In the genomic region with DNA sequence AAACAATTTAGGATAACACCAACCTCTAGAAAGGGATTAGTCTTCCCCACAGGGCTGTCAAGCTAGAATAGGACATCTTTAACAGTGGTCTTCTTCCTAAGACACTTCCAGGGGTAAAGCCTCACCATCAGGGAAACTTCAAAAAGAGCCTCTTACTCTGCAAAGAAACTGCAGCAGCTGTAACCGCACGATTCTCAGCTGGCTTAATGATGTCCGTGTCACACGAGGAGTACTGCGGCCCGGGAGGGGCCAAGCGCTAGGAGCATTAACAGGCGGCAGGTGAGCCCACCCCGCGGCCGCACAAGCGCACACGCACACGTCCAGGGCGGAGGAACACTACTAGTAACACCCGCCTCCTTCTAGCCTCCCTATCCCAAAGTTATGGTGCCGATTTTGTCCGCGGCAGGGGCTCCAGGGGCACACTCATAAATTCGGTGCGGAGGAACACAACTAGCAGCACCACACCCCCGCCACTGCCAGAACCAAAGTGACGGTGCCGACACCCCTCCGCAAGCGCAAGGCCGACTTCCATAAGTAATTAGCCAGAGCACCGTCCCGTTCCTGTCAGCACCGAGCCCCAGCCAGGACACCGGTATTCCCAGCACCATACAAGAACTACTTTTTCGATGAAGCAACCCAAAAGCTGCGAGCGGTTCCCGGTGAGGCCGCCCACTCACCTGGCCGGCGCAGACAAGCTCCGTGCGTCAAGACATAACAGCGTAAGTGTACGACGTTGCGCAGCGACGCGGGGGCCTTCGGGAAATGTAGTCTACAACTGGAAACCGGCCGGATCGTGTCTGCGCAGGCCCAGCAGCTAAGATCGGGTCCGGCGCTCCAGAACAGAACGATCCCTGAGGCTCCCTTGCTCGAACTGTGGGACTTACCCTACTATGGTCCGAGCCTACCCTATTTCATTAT, we compare ENCODE assay signal across 1 cellular context.
A peak's percentile ranks its signal among the peaks of the same experiment; 100 is the strongest.
TF ChIP-seq lines count a peak whose summit lies in the region.

A gene (plus strand): TSS at position 813 of the 918 bp plus-strand sequence. CDS start 3,572 bp downstream, outside the sequence.
A gene (minus strand): TSS at position 729 of the 918 bp plus-strand sequence. CDS start 8,116 bp downstream, outside the sequence.

TF ChIP-seq in HepG2, 621 proteins besides CTCF, POLR2A, EP300 and RAD21 (continues in another document):
- TF ChIP-seq CCDC6 (CRISPR knock-in tag; IDR thresholded peaks at IDR 0.05) (no peak), FOXC1 (CRISPR knock-in tag; IDR thresholded peaks at IDR 0.05; ENCODE audit: borderline replicate concordance) (no peak), ARNT2 (CRISPR knock-in tag; IDR thresholded peaks at IDR 0.05; ENCODE audit: low read depth) (peak; percentile 24; the same call in 1 of the 2 replicates), HNRNPL (IDR thresholded peaks at IDR 0.05; ENCODE audit: low read depth, low read length) (0 out of 2 replicates have a peak, but pooled peaks have one; percentile 41), KLF6 (CRISPR knock-in tag; IDR thresholded peaks at IDR 0.05) (peak; percentile 32; the same call in 1 of the 2 replicates), ZFP90 (CRISPR knock-in tag; IDR thresholded peaks at IDR 0.05; ENCODE audit: borderline replicate concordance) (no peak; the same call in 1 of the 2 replicates), CEBPG (CRISPR knock-in tag; IDR thresholded peaks at IDR 0.05) (peak; percentile 79), SIX1 (CRISPR knock-in tag; IDR thresholded peaks at IDR 0.05; ENCODE audit: borderline replicate concordance) (no peak), ZNF766 (CRISPR knock-in tag; IDR thresholded peaks at IDR 0.05; ENCODE audit: borderline replicate concordance) (no peak), SOX13 (IDR thresholded peaks at IDR 0.05) (no peak), SOX13 (CRISPR knock-in tag; conservative IDR thresholded peaks at IDR 0.05 in 1 of 2, IDR thresholded peaks at IDR 0.05 in 1 of 2) (peak in 1 of 2 experiments; percentile 43; a peak in 1 of 4 replicates), NBN (conservative IDR thresholded peaks at IDR 0.05) (no peak), HMGA1 (CRISPR knock-in tag; conservative IDR thresholded peaks at IDR 0.05) (no peak), ZNF30 (CRISPR knock-in tag; IDR thresholded peaks at IDR 0.05) (no peak), ZNF605 (CRISPR knock-in tag; IDR thresholded peaks at IDR 0.05) (0 out of 2 replicates have a peak, but pooled peaks have one; percentile 17), ZSCAN29 (CRISPR knock-in tag; conservative IDR thresholded peaks at IDR 0.05) (0 out of 2 replicates have a peak, but pooled peaks have one; percentile 18), ZC3H13 (CRISPR knock-in tag; IDR thresholded peaks at IDR 0.05) (no peak), TBX3 (IDR thresholded peaks at IDR 0.05; ENCODE audit: borderline replicate concordance) (peak; percentile 51; the same call in 1 of the 2 replicates), ZNF260 (CRISPR knock-in tag; IDR thresholded peaks at IDR 0.05; ENCODE audit: borderline replicate concordance, low read depth) (no peak), ZNF7 (CRISPR knock-in tag; IDR thresholded peaks at IDR 0.05) (no peak), JUNB (CRISPR knock-in tag; IDR thresholded peaks at IDR 0.05; ENCODE audit: borderline replicate concordance) (no peak), KDM5B (CRISPR knock-in tag; IDR thresholded peaks at IDR 0.05; ENCODE audit: borderline replicate concordance) (peak; percentile 53; the same call in 1 of the 2 replicates), ZNF547 (CRISPR knock-in tag; IDR thresholded peaks at IDR 0.05) (no peak), ZFP62 (CRISPR knock-in tag; IDR thresholded peaks at IDR 0.05) (no peak), TCF12 (IDR thresholded peaks at IDR 0.05) (no peak), TCF12 (CRISPR knock-in tag; IDR thresholded peaks at IDR 0.05) (no peak), REXO4 (CRISPR knock-in tag; IDR thresholded peaks at IDR 0.05; ENCODE audit: borderline replicate concordance) (no peak)
- TF ChIP-seq, protein P1, sequence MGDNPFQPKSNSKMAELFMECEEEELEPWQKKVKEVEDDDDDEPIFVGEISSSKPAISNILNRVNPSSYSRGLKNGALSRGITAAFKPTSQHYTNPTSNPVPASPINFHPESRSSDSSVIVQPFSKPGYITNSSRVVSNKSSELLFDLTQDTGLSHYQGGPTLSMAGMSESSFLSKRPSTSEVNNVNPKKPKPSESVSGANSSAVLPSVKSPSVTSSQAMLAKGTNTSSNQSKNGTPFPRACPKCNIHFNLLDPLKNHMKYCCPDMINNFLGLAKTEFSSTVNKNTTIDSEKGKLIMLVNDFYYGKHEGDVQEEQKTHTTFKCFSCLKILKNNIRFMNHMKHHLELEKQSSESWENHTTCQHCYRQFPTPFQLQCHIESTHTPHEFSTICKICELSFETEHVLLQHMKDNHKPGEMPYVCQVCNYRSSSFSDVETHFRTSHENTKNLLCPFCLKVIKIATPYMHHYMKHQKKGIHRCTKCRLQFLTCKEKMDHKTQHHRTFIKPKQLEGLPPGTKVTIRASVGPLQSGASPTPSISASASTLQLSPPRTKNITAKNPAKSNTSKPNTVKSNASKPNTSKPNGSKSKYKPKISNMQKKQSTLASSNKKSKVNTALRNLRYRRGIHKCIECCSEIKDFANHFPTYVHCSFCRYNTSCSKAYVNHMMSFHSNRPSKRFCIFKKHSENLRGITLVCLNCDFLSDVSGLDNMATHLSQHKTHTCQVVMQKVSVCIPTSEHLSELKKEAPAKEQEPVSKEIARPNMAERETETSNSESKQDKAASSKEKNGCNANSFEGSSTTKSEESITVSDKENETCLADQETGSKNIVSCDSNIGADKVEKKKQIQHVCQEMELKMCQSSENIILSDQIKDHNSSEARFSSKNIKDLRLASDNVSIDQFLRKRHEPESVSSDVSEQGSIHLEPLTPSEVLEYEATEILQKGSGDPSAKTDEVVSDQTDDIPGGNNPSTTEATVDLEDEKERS (CRISPR knock-in tag; IDR thresholded peaks at IDR 0.05), result no peak
- TF ChIP-seq, protein P2, sequence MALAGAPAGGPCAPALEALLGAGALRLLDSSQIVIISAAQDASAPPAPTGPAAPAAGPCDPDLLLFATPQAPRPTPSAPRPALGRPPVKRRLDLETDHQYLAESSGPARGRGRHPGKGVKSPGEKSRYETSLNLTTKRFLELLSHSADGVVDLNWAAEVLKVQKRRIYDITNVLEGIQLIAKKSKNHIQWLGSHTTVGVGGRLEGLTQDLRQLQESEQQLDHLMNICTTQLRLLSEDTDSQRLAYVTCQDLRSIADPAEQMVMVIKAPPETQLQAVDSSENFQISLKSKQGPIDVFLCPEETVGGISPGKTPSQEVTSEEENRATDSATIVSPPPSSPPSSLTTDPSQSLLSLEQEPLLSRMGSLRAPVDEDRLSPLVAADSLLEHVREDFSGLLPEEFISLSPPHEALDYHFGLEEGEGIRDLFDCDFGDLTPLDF (CRISPR knock-in tag; IDR thresholded peaks at IDR 0.05), result no peak
- TF ChIP-seq, protein P3, sequence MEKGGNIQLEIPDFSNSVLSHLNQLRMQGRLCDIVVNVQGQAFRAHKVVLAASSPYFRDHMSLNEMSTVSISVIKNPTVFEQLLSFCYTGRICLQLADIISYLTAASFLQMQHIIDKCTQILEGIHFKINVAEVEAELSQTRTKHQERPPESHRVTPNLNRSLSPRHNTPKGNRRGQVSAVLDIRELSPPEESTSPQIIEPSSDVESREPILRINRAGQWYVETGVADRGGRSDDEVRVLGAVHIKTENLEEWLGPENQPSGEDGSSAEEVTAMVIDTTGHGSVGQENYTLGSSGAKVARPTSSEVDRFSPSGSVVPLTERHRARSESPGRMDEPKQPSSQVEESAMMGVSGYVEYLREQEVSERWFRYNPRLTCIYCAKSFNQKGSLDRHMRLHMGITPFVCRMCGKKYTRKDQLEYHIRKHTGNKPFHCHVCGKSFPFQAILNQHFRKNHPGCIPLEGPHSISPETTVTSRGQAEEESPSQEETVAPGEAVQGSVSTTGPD (CRISPR knock-in tag; IDR thresholded peaks at IDR 0.05), result 0 out of 2 replicates have a peak, but pooled peaks have one; percentile 51
- TF ChIP-seq, protein P4, sequence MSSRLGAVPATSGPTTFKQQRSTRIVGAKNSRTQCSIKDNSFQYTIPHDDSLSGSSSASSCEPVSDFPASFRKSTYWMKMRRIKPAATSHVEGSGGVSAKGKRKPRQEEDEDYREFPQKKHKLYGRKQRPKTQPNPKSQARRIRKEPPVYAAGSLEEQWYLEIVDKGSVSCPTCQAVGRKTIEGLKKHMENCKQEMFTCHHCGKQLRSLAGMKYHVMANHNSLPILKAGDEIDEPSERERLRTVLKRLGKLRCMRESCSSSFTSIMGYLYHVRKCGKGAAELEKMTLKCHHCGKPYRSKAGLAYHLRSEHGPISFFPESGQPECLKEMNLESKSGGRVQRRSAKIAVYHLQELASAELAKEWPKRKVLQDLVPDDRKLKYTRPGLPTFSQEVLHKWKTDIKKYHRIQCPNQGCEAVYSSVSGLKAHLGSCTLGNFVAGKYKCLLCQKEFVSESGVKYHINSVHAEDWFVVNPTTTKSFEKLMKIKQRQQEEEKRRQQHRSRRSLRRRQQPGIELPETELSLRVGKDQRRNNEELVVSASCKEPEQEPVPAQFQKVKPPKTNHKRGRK (CRISPR knock-in tag; IDR thresholded peaks at IDR 0.05), result no peak
- TF ChIP-seq, protein P5, sequence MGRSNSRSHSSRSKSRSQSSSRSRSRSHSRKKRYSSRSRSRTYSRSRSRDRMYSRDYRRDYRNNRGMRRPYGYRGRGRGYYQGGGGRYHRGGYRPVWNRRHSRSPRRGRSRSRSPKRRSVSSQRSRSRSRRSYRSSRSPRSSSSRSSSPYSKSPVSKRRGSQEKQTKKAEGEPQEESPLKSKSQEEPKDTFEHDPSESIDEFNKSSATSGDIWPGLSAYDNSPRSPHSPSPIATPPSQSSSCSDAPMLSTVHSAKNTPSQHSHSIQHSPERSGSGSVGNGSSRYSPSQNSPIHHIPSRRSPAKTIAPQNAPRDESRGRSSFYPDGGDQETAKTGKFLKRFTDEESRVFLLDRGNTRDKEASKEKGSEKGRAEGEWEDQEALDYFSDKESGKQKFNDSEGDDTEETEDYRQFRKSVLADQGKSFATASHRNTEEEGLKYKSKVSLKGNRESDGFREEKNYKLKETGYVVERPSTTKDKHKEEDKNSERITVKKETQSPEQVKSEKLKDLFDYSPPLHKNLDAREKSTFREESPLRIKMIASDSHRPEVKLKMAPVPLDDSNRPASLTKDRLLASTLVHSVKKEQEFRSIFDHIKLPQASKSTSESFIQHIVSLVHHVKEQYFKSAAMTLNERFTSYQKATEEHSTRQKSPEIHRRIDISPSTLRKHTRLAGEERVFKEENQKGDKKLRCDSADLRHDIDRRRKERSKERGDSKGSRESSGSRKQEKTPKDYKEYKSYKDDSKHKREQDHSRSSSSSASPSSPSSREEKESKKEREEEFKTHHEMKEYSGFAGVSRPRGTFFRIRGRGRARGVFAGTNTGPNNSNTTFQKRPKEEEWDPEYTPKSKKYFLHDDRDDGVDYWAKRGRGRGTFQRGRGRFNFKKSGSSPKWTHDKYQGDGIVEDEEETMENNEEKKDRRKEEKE (IDR thresholded peaks at IDR 0.05), result no peak
- TF ChIP-seq, protein P6, sequence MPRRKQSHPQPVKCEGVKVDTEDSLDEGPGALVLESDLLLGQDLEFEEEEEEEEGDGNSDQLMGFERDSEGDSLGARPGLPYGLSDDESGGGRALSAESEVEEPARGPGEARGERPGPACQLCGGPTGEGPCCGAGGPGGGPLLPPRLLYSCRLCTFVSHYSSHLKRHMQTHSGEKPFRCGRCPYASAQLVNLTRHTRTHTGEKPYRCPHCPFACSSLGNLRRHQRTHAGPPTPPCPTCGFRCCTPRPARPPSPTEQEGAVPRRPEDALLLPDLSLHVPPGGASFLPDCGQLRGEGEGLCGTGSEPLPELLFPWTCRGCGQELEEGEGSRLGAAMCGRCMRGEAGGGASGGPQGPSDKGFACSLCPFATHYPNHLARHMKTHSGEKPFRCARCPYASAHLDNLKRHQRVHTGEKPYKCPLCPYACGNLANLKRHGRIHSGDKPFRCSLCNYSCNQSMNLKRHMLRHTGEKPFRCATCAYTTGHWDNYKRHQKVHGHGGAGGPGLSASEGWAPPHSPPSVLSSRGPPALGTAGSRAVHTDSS (CRISPR knock-in tag; conservative IDR thresholded peaks at IDR 0.05), result no peak
- TF ChIP-seq, protein P7, sequence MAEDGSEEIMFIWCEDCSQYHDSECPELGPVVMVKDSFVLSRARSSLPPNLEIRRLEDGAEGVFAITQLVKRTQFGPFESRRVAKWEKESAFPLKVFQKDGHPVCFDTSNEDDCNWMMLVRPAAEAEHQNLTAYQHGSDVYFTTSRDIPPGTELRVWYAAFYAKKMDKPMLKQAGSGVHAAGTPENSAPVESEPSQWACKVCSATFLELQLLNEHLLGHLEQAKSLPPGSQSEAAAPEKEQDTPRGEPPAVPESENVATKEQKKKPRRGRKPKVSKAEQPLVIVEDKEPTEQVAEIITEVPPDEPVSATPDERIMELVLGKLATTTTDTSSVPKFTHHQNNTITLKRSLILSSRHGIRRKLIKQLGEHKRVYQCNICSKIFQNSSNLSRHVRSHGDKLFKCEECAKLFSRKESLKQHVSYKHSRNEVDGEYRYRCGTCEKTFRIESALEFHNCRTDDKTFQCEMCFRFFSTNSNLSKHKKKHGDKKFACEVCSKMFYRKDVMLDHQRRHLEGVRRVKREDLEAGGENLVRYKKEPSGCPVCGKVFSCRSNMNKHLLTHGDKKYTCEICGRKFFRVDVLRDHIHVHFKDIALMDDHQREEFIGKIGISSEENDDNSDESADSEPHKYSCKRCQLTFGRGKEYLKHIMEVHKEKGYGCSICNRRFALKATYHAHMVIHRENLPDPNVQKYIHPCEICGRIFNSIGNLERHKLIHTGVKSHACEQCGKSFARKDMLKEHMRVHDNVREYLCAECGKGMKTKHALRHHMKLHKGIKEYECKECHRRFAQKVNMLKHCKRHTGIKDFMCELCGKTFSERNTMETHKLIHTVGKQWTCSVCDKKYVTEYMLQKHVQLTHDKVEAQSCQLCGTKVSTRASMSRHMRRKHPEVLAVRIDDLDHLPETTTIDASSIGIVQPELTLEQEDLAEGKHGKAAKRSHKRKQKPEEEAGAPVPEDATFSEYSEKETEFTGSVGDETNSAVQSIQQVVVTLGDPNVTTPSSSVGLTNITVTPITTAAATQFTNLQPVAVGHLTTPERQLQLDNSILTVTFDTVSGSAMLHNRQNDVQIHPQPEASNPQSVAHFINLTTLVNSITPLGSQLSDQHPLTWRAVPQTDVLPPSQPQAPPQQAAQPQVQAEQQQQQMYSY (CRISPR knock-in tag; IDR thresholded peaks at IDR 0.05), result peak; percentile 42
- TF ChIP-seq, protein P8, sequence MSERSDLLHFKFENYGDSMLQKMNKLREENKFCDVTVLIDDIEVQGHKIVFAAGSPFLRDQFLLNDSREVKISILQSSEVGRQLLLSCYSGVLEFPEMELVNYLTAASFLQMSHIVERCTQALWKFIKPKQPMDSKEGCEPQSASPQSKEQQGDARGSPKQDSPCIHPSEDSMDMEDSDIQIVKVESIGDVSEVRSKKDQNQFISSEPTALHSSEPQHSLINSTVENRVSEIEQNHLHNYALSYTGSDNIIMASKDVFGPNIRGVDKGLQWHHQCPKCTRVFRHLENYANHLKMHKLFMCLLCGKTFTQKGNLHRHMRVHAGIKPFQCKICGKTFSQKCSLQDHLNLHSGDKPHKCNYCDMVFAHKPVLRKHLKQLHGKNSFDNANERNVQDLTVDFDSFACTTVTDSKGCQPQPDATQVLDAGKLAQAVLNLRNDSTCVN (CRISPR knock-in tag; IDR thresholded peaks at IDR 0.05; ENCODE audit: borderline replicate concordance), result no peak
